Comparison of ENCODE assay signal across 8 cellular contexts in genomic region chr6:2931970-2932748, GRCh38. TPM values are rescaled to one million over a fixed set of nuclear protein-coding genes. Genes with fewer than 3 reads are reported as not detected.
DNase-seq lines count a peak whose midpoint lies in the region; ATAC-seq and TF ChIP-seq lines count a peak whose summit lies in the region.

No MANE protein-coding gene starts in this region.

- H3K4me3 ChIP-seq in colonic mucosa (peak overlapping the region; percentile 17), liver (ENCODE audit: low read depth in 1 of 3, low read length in 3 of 3) (no peak overlapping the region)

- DNase-seq in AG08396 (ENCODE audit: low spot score): peak; percentile 87
- peak; percentile 75 for DNase-seq in NCI-H510A treated with DMSO at 0.1 percent for 48 hours (lab: John Stamatoyannopoulos, UW)
- peak; percentile 78 to 91 for DNase-seq in activated CD4-positive, alpha-beta T cell treated with anti-CD3 and anti-CD28 coated beads for 4 hours
- peak; percentile 92 for DNase-seq in colonic mucosa
- DNase-seq in stimulated activated CD4-positive, alpha-beta T cell treated with anti-CD3 and anti-CD28 coated beads, Interleukin-4, amount 100 ng/mL, for 48 hours (ENCODE audit: low read depth in 2 of 2): peak; percentile 77 to 78

- 29% methylated on average over 11 of the region's 11 CpGs for WGBS in liver

- no peaks in the 10 kb centered on the region for H3K4me1 ChIP-seq in colonic mucosa
- peaks cover 0 to 6% (median 2%) of the 10 kb centered on the region in 4 donors for H3K4me1 ChIP-seq in liver (ENCODE audit: control insufficient read depth in 4 of 4, insufficient read depth in 4 of 4, low read length in 3 of 4)

- TF ChIP-seq CTCF in colonic mucosa (IDR thresholded peaks at IDR 0.05) (peak; percentile 91), liver (IDR thresholded peaks at IDR 0.05; ENCODE audit: low read depth, low read length, missing input control) (peak; percentile 97)

- H3K27me3 ChIP-seq in colonic mucosa (no peaks in the 10 kb centered on the region), liver (ENCODE audit: control insufficient read depth in 4 of 4, insufficient read depth in 4 of 4, low read length in 3 of 4) (no peaks in the 10 kb centered on the region)

- H3K27ac ChIP-seq in colonic mucosa: no peak overlapping the region
- H3K27ac ChIP-seq in liver (ENCODE audit: low read depth in 1 of 2, low read length in 2 of 2): no peak overlapping the region

- intact Hi-C loops in colonic mucosa (cut with DNase I): loop anchor here (5.0 kb wide), 2 partner anchors 80 to 145 kb away; no protein-coding TSS in a partner anchor

- no peaks in the 10 kb centered on the region for H3K36me3 ChIP-seq in colonic mucosa
- H3K36me3 ChIP-seq in liver (ENCODE audit: control insufficient read depth in 4 of 4, insufficient read depth in 3 of 4, low read depth in 1 of 4, low read length in 3 of 4): no peaks in the 10 kb centered on the region

- H3K9ac ChIP-seq in colonic mucosa (ENCODE audit: low read depth in 2 of 2, low read length in 2 of 2): peak overlapping the region in 1 of 2 donors; percentile 49
- H3K9ac ChIP-seq in liver (ENCODE audit: low read depth in 1 of 2, low read length in 2 of 2): no peak overlapping the region

- H3K9me3 ChIP-seq in colonic mucosa: no peaks in the 10 kb centered on the region
- no peaks in the 10 kb centered on the region for H3K9me3 ChIP-seq in liver (ENCODE audit: control insufficient read depth in 4 of 4, low read length in 3 of 4)

- TF ChIP-seq RAD21 in liver (IDR thresholded peaks at IDR 0.05): peak; percentile 96 to 99

- ATAC-seq in GM18907 (IDR thresholded peaks at IDR 0.05; ENCODE audit: unreplicated experiment) (peak; percentile 76), HG03439 (IDR thresholded peaks at IDR 0.05; ENCODE audit: unreplicated experiment) (peak; percentile 64)

TF ChIP-seq in liver, 16 proteins besides CTCF, POLR2A, EP300 and RAD21:
- TF ChIP-seq, protein P1, sequence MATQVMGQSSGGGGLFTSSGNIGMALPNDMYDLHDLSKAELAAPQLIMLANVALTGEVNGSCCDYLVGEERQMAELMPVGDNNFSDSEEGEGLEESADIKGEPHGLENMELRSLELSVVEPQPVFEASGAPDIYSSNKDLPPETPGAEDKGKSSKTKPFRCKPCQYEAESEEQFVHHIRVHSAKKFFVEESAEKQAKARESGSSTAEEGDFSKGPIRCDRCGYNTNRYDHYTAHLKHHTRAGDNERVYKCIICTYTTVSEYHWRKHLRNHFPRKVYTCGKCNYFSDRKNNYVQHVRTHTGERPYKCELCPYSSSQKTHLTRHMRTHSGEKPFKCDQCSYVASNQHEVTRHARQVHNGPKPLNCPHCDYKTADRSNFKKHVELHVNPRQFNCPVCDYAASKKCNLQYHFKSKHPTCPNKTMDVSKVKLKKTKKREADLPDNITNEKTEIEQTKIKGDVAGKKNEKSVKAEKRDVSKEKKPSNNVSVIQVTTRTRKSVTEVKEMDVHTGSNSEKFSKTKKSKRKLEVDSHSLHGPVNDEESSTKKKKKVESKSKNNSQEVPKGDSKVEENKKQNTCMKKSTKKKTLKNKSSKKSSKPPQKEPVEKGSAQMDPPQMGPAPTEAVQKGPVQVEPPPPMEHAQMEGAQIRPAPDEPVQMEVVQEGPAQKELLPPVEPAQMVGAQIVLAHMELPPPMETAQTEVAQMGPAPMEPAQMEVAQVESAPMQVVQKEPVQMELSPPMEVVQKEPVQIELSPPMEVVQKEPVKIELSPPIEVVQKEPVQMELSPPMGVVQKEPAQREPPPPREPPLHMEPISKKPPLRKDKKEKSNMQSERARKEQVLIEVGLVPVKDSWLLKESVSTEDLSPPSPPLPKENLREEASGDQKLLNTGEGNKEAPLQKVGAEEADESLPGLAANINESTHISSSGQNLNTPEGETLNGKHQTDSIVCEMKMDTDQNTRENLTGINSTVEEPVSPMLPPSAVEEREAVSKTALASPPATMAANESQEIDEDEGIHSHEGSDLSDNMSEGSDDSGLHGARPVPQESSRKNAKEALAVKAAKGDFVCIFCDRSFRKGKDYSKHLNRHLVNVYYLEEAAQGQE (IDR thresholded peaks at IDR 0.05): no peak
- TF ChIP-seq RXRA (IDR thresholded peaks at IDR 0.05) (peak in 1 of 2 donors; percentile 28), FOXA1 (IDR thresholded peaks at IDR 0.05) (no peak), YY1 (IDR thresholded peaks at IDR 0.05) (peak; percentile 21), MAX (IDR thresholded peaks at IDR 0.05) (no peak), HNF4A (conservative IDR thresholded peaks at IDR 0.05) (peak in 1 of 2 donors; percentile 36), ATF3 (IDR thresholded peaks at IDR 0.05) (no peak)

RNA-seq across cellular contexts. Expression of gene SERPINB9, which starts 29.1 kb away (rescaled TPM):
- total RNA-seq in colonic mucosa: 1 to 10 TPM; 5.5 to 6.5 TPM
- total RNA-seq in liver: 1 to 10 TPM; 4.7 to 5.1 TPM
- polyA plus RNA-seq in liver: 1 to 10 TPM; 2.2 to 4.0 TPM

RNA-seq across cellular contexts. Expression of gene SERPINB6, which starts 39.2 kb away (rescaled TPM):
- total RNA-seq in colonic mucosa (100 to 1,000 TPM; 139 to 285 TPM), liver (10 to 100 TPM; 24.0 to 31.2 TPM)
- polyA plus RNA-seq in liver: 10 to 100 TPM; 32.3 to 32.4 TPM

Comparison
In these comparisons a context has a peak if more than half of its experiments do, and no peak if none do; other contexts are left out.
1. RNA of gene SERPINB6, which starts 39.2 kb away (total RNA-seq): 139 to 285 TPM in colonic mucosa; 24.0 to 31.2 TPM in liver; every median in the first group is over 4 times any median in the second.
2. Peak in every context shown above with its lines, with median percentiles within 50 percentile points of each other: DNase-seq.